1 cellular context compared by ENCODE assay signal in genomic region chr14:104590240-104590965, GRCh38.
TF ChIP-seq lines count a peak whose summit lies in the region.

No MANE protein-coding gene starts in this region.

TF ChIP-seq in GM23338, 12 proteins besides CTCF, POLR2A, EP300 and RAD21 (continued from another document):
- TF ChIP-seq REST (IDR thresholded peaks at IDR 0.05; ENCODE audit: unreplicated experiment) (no peak), EZH2phosphoT487 (IDR thresholded peaks at IDR 0.05; ENCODE audit: unreplicated experiment) (no peak), EZH2 (IDR thresholded peaks at IDR 0.05; ENCODE audit: low read depth, unreplicated experiment) (no peak), CREB1 (CRISPR knock-in tag; IDR thresholded peaks at IDR 0.05; ENCODE audit: low read depth) (no peak)
TF ChIP-seq in GM23338: peak in this region for 0.
